In the genomic region with DNA sequence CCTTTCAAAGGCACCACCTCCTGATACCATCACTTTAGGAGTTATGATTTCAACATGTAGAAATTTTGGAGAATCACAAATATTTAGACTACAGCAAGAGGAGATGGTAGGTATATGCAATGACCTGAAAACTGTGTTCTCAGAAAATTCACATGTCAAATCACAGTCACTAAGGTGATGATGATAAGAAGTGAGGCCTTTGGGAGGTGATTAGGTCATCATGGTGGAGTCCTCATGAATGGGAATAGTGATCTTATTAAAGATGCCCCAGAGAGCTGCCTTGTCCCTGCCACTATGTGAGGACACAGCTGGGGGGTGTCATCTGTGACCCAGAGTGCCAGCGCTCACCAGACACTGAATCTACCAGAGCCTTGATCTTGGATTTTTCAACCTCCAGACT, we compare ENCODE assay signal across 34 cellular contexts.
"Had no signal": no experiment of that assay in that cellular context is flagged by ENCODE, and none has a peak within 500 bp of the region (broad histone marks: within the 10 kb centered on the region; RNA-seq: fewer than 3 reads in every experiment).

No MANE protein-coding gene starts in this region.

- H3K27me3 ChIP-seq: adrenal gland, ascending aorta, body of pancreas, brain microvascular endothelial cell, breast epithelium, cardiac muscle cell had no signal

- DNase-seq: activated effector memory CD4-positive, alpha-beta T cell treated with anti-CD3 and anti-CD28 coated beads, Interleukin-2, amount 50 U/mL, for 16 hours; activated effector memory CD4-positive, alpha-beta T cell treated with Interleukin-2 at 50 U/mL for 16 hours; activated gamma-delta T cell; activated gamma-delta T cell treated with Interleukin-2 at 50 U/mL for 16 hours; activated naive CD4-positive, alpha-beta T cell; activated naive CD4-positive, alpha-beta T cell treated with anti-CD3 and anti-CD28 coated beads for 36 hours; activated naive CD4-positive, alpha-beta T cell treated with anti-CD3 and anti-CD28 coated beads, Interleukin-2, amount 10 ng/mL, durations not matched to agents 7 days and 5 days; activated naive CD4-positive, alpha-beta T cell treated with anti-CD3 and anti-CD28 coated beads, Interleukin-2, amount 50 U/mL, for 16 hours; activated naive CD4-positive, alpha-beta T cell treated with Interleukin-2 at 50 U/mL for 16 hours; activated naive CD8-positive, alpha-beta T cell treated with anti-CD3 and anti-CD28 coated beads for 36 hours; activated naive CD8-positive, alpha-beta T cell treated with anti-CD3 and anti-CD28 coated beads, Interleukin-2, amount 10 ng/mL, durations not matched to agents 7 days and 5 days; activated naive CD8-positive, alpha-beta T cell treated with anti-CD3 and anti-CD28 coated beads, Interleukin-2, amount 50 U/mL, for 24 hours; activated T-cell treated with anti-CD3 and anti-CD28 coated beads, Interleukin-2, amount 50 U/mL, for 1 hour; activated T-cell treated with anti-CD3 and anti-CD28 coated beads, Interleukin-2, amount 50 U/mL, for 24 hours; activated T-cell treated with anti-CD3 and anti-CD28 coated beads, Interleukin-2, amount 50 U/mL, for 4 hours; activated T-cell treated with anti-CD3 and anti-CD28 coated beads, Interleukin-2, amount 50 U/mL, for 48 hours; activated T-cell treated with anti-CD3 and anti-CD28 coated beads, Interleukin-2, amount 50 U/mL, for 72 hours; adrenal gland; amniotic stem cell; amygdala; anterior cingulate cortex; aorta; body of pancreas; brain microvascular endothelial cell; caudate nucleus; central memory CD4-positive, alpha-beta T cell; cerebellar nuclear complex had no signal

- H3K27ac ChIP-seq: adrenal gland, ascending aorta, body of pancreas, brain microvascular endothelial cell, breast epithelium, cardiac muscle cell had no signal

- H3K4me1 ChIP-seq: adrenal gland, ascending aorta, body of pancreas, breast epithelium had no signal

- ATAC-seq: activated naive CD4-positive, alpha-beta T cell treated with anti-CD3 and anti-CD28 coated beads, Interleukin-2, amount 50 U/mL, for 72 hours; activated naive CD8-positive, alpha-beta T cell treated with anti-CD3 and anti-CD28 coated beads, Interleukin-2, amount 50 U/mL, for 24 hours; activated T-cell treated with anti-CD3 and anti-CD28 coated beads, Interleukin-2, amount 50 U/mL, for 4 hours; activated T-cell treated with anti-CD3 and anti-CD28 coated beads, Interleukin-2, amount 50 U/mL, for 72 hours; activated T-helper 17 cell treated with anti-CD3 and anti-CD28 coated beads, Interleukin-2, amount 50 U/mL, for 72 hours; body of pancreas had no signal

- H3K36me3 ChIP-seq: adrenal gland, ascending aorta, brain microvascular endothelial cell, breast epithelium, cardiac muscle cell had no signal

- FAIRE-seq: astrocyte, bronchial epithelial cell had no signal

- H3K4me3 ChIP-seq: adrenal gland, ascending aorta, body of pancreas, breast epithelium, cardiac muscle cell had no signal
